25 cellular contexts compared by ENCODE assay signal in genomic region chr17:343875-344752, GRCh38.
"Had no signal": no experiment of that assay in that cellular context is flagged by ENCODE, and none has a peak within 500 bp of the region (broad histone marks: within the 10 kb centered on the region; RNA-seq: fewer than 3 reads in every experiment).

No MANE protein-coding gene starts in this region.

- H3K27ac ChIP-seq: left ventricle myocardium inferior, prostate gland, skin epidermis, suprapubic skin, thoracic aorta, tibial artery, upper lobe of right lung had no signal

- H3K4me1 Mint-ChIP-seq: naive B cell, natural killer cell had no signal

- H3K27me3 ChIP-seq: pancreas, suprapubic skin, upper lobe of right lung had no signal

- H3K4me3 ChIP-seq: left ventricle myocardium inferior, lung, pancreas, prostate gland, skin epidermis, suprapubic skin, thoracic aorta, tibial artery, upper lobe of right lung had no signal

- H3K4me1 ChIP-seq: prostate gland, tibial artery had no signal

- H3K27ac Mint-ChIP-seq: mesothelial cell of epicardium; naive B cell; natural killer cell; stimulated activated naive CD8-positive, alpha-beta T cell treated with anti-CD3 and anti-CD28 coated beads, Interleukin-15, Interleukin-2, amounts not matched to agents 100 ng/mL and 50 ng/mL, for 24 hours had no signal

- FAIRE-seq: pancreas, urothelium cell line had no signal

- H3K36me3 ChIP-seq: left ventricle myocardium inferior, pancreas, prostate gland, suprapubic skin, thoracic aorta, tibial artery, upper lobe of right lung had no signal

- H3K36me3 Mint-ChIP-seq: mesothelial cell of epicardium, natural killer cell had no signal

- H3K9me3 ChIP-seq: left ventricle myocardium inferior, pancreas, prostate gland, suprapubic skin, thoracic aorta, tibial artery, upper lobe of right lung had no signal

- H3K27me3 Mint-ChIP-seq: stimulated activated naive CD8-positive, alpha-beta T cell treated with anti-CD3 and anti-CD28 coated beads, Interleukin-15, Interleukin-2, amounts not matched to agents 100 ng/mL and 50 ng/mL, for 24 hours had no signal

- DNase-seq: left ventricle myocardium inferior; mesendoderm; naive B cell; natural killer cell; posterior cingulate gyrus; retina; right cardiac atrium; stimulated activated CD4-positive, alpha-beta T cell treated with anti-CD3 and anti-CD28 coated beads, Interleukin-12 subunit alpha, Interleukin-12 subunit beta, amount 100 ng/mL, for 4 hours; stimulated activated CD4-positive, alpha-beta T cell treated with anti-CD3 and anti-CD28 coated beads, Interleukin-15, amount 100 ng/mL, for 24 hours; stimulated activated CD4-positive, alpha-beta T cell treated with anti-CD3 and anti-CD28 coated beads, Interleukin-2, amount 100 ng/mL, for 24 hours; stimulated activated CD4-positive, alpha-beta T cell treated with anti-CD3 and anti-CD28 coated beads, Interleukin-4, amount 100 ng/mL, for 1 hour; stimulated activated naive CD4-positive, alpha-beta T cell; tibial artery; trophoblast cell had no signal

- H3K4me3 Mint-ChIP-seq: mesothelial cell of epicardium; naive B cell; natural killer cell; stimulated activated naive CD8-positive, alpha-beta T cell treated with anti-CD3 and anti-CD28 coated beads, Interleukin-15, Interleukin-2, amounts not matched to agents 100 ng/mL and 50 ng/mL, for 24 hours had no signal

- ATAC-seq: natural killer cell, pancreas, right cardiac atrium, sciatic nerve, upper lobe of right lung had no signal
